ENCODE assay signal across 25 cellular contexts in genomic region chr11:63462126-63462525, GRCh38. TPM values are rescaled to one million over a fixed set of nuclear protein-coding genes. Genes with fewer than 3 reads are reported as not detected.
"Had no signal": no experiment of that assay in that cellular context is flagged by ENCODE, and none has a peak within 500 bp of the region (broad histone marks: within the 10 kb centered on the region; RNA-seq: fewer than 3 reads in every experiment).

No MANE protein-coding gene starts in this region.

- H3K36me3 Mint-ChIP-seq: activated CD4-positive, alpha-beta memory T cell treated with anti-CD3 and anti-CD28 coated beads for 36 hours; activated naive CD4-positive, alpha-beta T cell treated with anti-CD3 and anti-CD28 coated beads, Interleukin-2, amount 10 ng/mL, durations not matched to agents 7 days and 5 days; natural killer cell had no signal

- H3K4me1 Mint-ChIP-seq: activated naive CD4-positive, alpha-beta T cell treated with anti-CD3 and anti-CD28 coated beads, Interleukin-2, amount 10 ng/mL, durations not matched to agents 7 days and 5 days; natural killer cell had no signal

- H3K4me3 Mint-ChIP-seq: activated CD4-positive, alpha-beta memory T cell treated with anti-CD3 and anti-CD28 coated beads for 36 hours; activated naive CD4-positive, alpha-beta T cell treated with anti-CD3 and anti-CD28 coated beads, Interleukin-2, amount 10 ng/mL, durations not matched to agents 7 days and 5 days; effector memory CD8-positive, alpha-beta T cell; natural killer cell had no signal

- H3K9me3 Mint-ChIP-seq: activated CD4-positive, alpha-beta memory T cell treated with anti-CD3 and anti-CD28 coated beads for 36 hours; activated naive CD4-positive, alpha-beta T cell treated with anti-CD3 and anti-CD28 coated beads, Interleukin-2, amount 10 ng/mL, durations not matched to agents 7 days and 5 days; effector memory CD8-positive, alpha-beta T cell; natural killer cell had no signal

- H3K27ac Mint-ChIP-seq: activated CD4-positive, alpha-beta memory T cell treated with anti-CD3 and anti-CD28 coated beads for 36 hours; activated naive CD4-positive, alpha-beta T cell treated with anti-CD3 and anti-CD28 coated beads, Interleukin-2, amount 10 ng/mL, durations not matched to agents 7 days and 5 days; effector memory CD8-positive, alpha-beta T cell; natural killer cell had no signal

- DNase-seq: activated CD4-positive, alpha-beta memory T cell treated with anti-CD3 and anti-CD28 coated beads for 36 hours; activated CD4-positive, alpha-beta T cell treated with anti-CD3 and anti-CD28 coated beads for 4 hours; activated CD4-positive, CD25-positive, alpha-beta regulatory T cell; activated effector memory CD4-positive, alpha-beta T cell treated with anti-CD3 and anti-CD28 coated beads, Interleukin-2, amount 50 U/mL, for 16 hours; activated naive CD4-positive, alpha-beta T cell treated with anti-CD3 and anti-CD28 coated beads, Interleukin-2, amount 10 ng/mL, durations not matched to agents 7 days and 5 days; amygdala; colonic mucosa; dorsolateral prefrontal cortex; effector memory CD8-positive, alpha-beta T cell; gastrocnemius medialis; head of caudate nucleus; hypothalamus; left ventricle myocardium superior; mammary epithelial cell; midbrain; natural killer cell; stimulated activated CD4-positive, alpha-beta T cell treated with anti-CD3 and anti-CD28 coated beads, Interleukin-4, amount 100 ng/mL, for 24 hours; stimulated activated naive CD8-positive, alpha-beta T cell treated with anti-CD3 and anti-CD28 coated beads, Interleukin-15, Interleukin-2, amounts not matched to agents 100 U/mL and 50 U/mL, for 24 hours; substantia nigra; thyroid gland had no signal

- H3K4me3 ChIP-seq: colonic mucosa, dorsolateral prefrontal cortex, gastrocnemius medialis, prostate gland, thyroid gland had no signal

RNA-seq across cellular contexts. Expression of gene PLAAT5, which starts 28.8 kb away (rescaled TPM):
- total RNA-seq: bronchial epithelial cell, endothelial cell of umbilical vein, osteoblast had no signal

RNA-seq across cellular contexts. Expression of gene LGALS12, which starts 43.8 kb away (rescaled TPM):
- total RNA-seq: activated CD4-positive, alpha-beta memory T cell treated with anti-CD3 and anti-CD28 coated beads for 36 hours; bronchial epithelial cell; endothelial cell of umbilical vein; esophagus mucosa; mammary epithelial cell; prostate gland had no signal
